In the genomic region with DNA sequence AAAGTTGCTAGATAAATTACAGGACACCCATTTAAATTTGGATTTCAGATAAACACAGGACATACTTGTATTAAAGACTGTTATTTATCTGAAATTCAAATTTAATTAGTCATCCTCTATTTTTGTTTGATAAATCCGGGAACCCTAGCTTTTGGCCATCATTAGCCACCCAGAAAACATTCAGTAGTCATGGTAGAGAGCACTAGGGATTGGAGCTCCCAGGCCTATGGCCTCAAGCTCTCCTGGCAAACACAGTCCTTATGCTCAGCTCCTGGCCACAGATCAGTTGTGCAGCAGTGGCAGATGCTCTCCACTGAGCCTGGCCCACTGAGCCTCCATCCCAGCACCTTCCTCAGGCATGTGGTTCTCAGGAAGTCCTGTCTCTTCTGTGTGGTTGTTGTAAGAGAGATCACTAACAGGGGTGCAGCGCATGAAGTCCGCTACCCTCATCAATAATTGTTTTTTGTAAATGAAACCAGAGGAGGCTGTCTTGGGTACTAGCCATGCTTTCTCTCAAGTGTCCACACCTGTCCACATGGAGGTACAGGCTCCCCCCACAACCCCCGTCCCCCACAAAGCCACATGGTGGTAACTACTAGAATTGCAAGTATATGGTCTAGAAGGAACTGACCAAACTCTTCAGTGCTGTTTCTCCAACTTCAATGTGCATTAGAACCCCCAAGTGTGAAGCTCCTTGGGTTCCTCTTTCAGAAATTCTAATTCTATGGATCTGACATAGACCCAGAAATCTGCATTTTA, we compare ENCODE assay signal across 18 cellular contexts. TPM values are rescaled to one million over a fixed set of nuclear protein-coding genes. Genes with fewer than 3 reads are reported as not detected.
A peak's percentile ranks its signal among the peaks of the same experiment; 100 is the strongest.
DNase-seq lines count a peak whose midpoint lies in the region; ATAC-seq and TF ChIP-seq lines count a peak whose summit lies in the region.
"Had no signal": no experiment of that assay in that cellular context is flagged by ENCODE, and none has a peak within 500 bp of the region (broad histone marks: within the 10 kb centered on the region; RNA-seq: fewer than 3 reads in every experiment).

No MANE protein-coding gene starts in this region.

- in situ Hi-C loops in gastrocnemius medialis (cut with MboI; ENCODE audit: low sequenced_read_pairs in 4 of 4), result no loop called here

- ATAC-seq in gastrocnemius medialis, result no peak
- no peak for ATAC-seq in GM19023 (IDR thresholded peaks at IDR 0.05; ENCODE audit: unreplicated experiment)
- ATAC-seq: Panc1 had no signal

- DNase-seq in EH (ENCODE audit: low read depth), result peak; percentile 92
- DNase-seq in WERI-Rb-1, result no peak
- peak; percentile 51 for DNase-seq in fibroblast of peridontal ligament (ENCODE audit: extremely low read depth)
- no peak for DNase-seq in gastrocnemius medialis
- DNase-seq in NCI-H1694 treated with DMSO at 0.1 percent for 48 hours (lab: John Stamatoyannopoulos, UW), result no peak
- DNase-seq in HPDE6-E6E7 (ENCODE audit: extremely low spot score), result no peak
- DNase-seq in erythroblast (lab: John Stamatoyannopoulos, UW), result no peak
- DNase-seq: activated CD4-positive, alpha-beta T cell treated with anti-CD3 and anti-CD28 coated beads for 48 hours; activated T-cell treated with anti-CD3 and anti-CD28 coated beads, Interleukin-2, amount 50 U/mL, for 48 hours; GF-D8; lower lobe of right lung; NCI-H510A treated with DMSO at 0.1 percent for 48 hours; stimulated activated CD4-positive, alpha-beta T cell treated with anti-CD3 and anti-CD28 coated beads, Interleukin-15, amount 100 ng/mL, for 24 hours; T-helper 2 cell had no signal

- H3K27ac ChIP-seq in WERI-Rb-1 (no peak overlapping the region), gastrocnemius medialis (peak overlapping the region in 3 of 4 donors; percentile 61 to 76 (median 72))
- H3K27ac ChIP-seq: C4-2B had no signal

- H3K4me3 ChIP-seq in WERI-Rb-1 (ENCODE audit: low read depth, low read length) (no peak overlapping the region), gastrocnemius medialis (no peak overlapping the region)

- TF ChIP-seq CTCF in WERI-Rb-1 (IDR thresholded peaks at IDR 0.05; ENCODE audit: low read depth, low read length) (0 out of 2 replicates have a peak, but pooled peaks have one; percentile 1), gastrocnemius medialis (IDR thresholded peaks at IDR 0.05 in 4 of 5, conservative IDR thresholded peaks at IDR 0.05 in 1 of 5) (no peak)

- TF ChIP-seq POLR2A in gastrocnemius medialis (IDR thresholded peaks at IDR 0.05) (no peak), erythroblast (IDR thresholded peaks at IDR 0.05; ENCODE audit: low read length) (no peak)

- H3K4me1 ChIP-seq in gastrocnemius medialis, result peaks cover 0 to 17% of the 10 kb centered on the region in 2 donors

- H3K27me3 ChIP-seq in WERI-Rb-1 (ENCODE audit: insufficient read depth, low read depth, severe bottlenecking), result no peaks in the 10 kb centered on the region
- H3K27me3 ChIP-seq in gastrocnemius medialis, result no peaks in the 10 kb centered on the region
- H3K27me3 ChIP-seq: ovary had no signal

- intact Hi-C loops in gastrocnemius medialis (cut with DNase I; ENCODE audit: low total_unique reads), result no loop called here

- no peaks in the 10 kb centered on the region for H3K9me3 ChIP-seq in WERI-Rb-1 (ENCODE audit: severe bottlenecking)
- no peaks in the 10 kb centered on the region for H3K9me3 ChIP-seq in gastrocnemius medialis
- H3K9me3 ChIP-seq: lower lobe of right lung, ovary had no signal

- H3K36me3 ChIP-seq in WERI-Rb-1 (no peaks in the 10 kb centered on the region), gastrocnemius medialis (no peaks in the 10 kb centered on the region)
- H3K36me3 ChIP-seq: lower lobe of right lung, ovary had no signal

RNA-seq across cellular contexts. Expression of a gene that starts 1.1 kb away (rescaled TPM):
- total RNA-seq in gastrocnemius medialis, result 1 to 10 TPM; 1.6 to 7.6 (median 3.6) TPM

RNA-seq across cellular contexts. Expression of a gene that starts 56.4 kb away (rescaled TPM):
- total RNA-seq in gastrocnemius medialis, result 10 to 100 TPM; 18.3 to 22.2 (median 20.4) TPM

Comparison
In these comparisons a context has a peak if more than half of its experiments do, and no peak if none do; other contexts are left out.
1. DNase-seq: peak in EH (single experiment) and fibroblast of peridontal ligament (single experiment); none in WERI-Rb-1 (single experiment), gastrocnemius medialis (0 of 2), NCI-H1694 treated with DMSO at 0.1 percent for 48 hours (single experiment), HPDE6-E6E7 (single experiment) and erythroblast (0 of 2).